ENCODE assay signal across 17 cellular contexts in genomic region chr12:5864913-5865312, GRCh38.
A peak's percentile ranks its signal among the peaks of the same experiment; 100 is the strongest.
DNase-seq lines count a peak whose midpoint lies in the region; FAIRE-seq and TF ChIP-seq lines count a peak whose summit lies in the region.
"Had no signal": no experiment of that assay in that cellular context is flagged by ENCODE, and none has a peak within 500 bp of the region (broad histone marks: within the 10 kb centered on the region; RNA-seq: fewer than 3 reads in every experiment).

No MANE protein-coding gene starts in this region.

- POLR2A ChIA-PET in RWPE1 (lab: Yijun Ruan, JAX; ENCODE audit: low non-redundant PET) (no interaction called here), endothelial cell of umbilical vein (lab: Charles Lee) (no interaction called here)

- no peak overlapping the region for H3K4me3 ChIP-seq in endothelial cell of umbilical vein (replicated peaks in 1 of 3; ENCODE audit: insufficient read depth in 1 of 3, low read depth in 1 of 3, low read length in 3 of 3)
- H3K4me3 ChIP-seq: GM12878, GM23338, HAP-1 had no signal

- no peaks in the 10 kb centered on the region for H3K27me3 ChIP-seq in endothelial cell of umbilical vein (ENCODE audit: control insufficient read depth in 2 of 2, insufficient read depth in 2 of 2, low read length in 2 of 2)

- no peaks in the 10 kb centered on the region for H3K4me1 Mint-ChIP-seq in activated naive CD4-positive, alpha-beta T cell treated with anti-CD3 and anti-CD28 coated beads, Interleukin-2, amount 10 ng/mL, durations not matched to agents 7 days and 5 days
- H3K4me1 Mint-ChIP-seq: CD4-positive, alpha-beta memory T cell had no signal

- CTCF ChIA-PET in RWPE1 (lab: Yijun Ruan, JAX) (no interaction called here), endothelial cell of umbilical vein (lab: Charles Lee) (no interaction called here)
- CTCF ChIA-PET in activated naive CD4-positive, alpha-beta T cell treated with anti-CD3 and anti-CD28 coated beads, Interleukin-2, amount 10 ng/mL, durations not matched to agents 7 days and 5 days (lab: Charles Lee), result no interaction called here

- H3K9me1 ChIP-seq in endothelial cell of umbilical vein (replicated peaks; ENCODE audit: control insufficient read depth, extremely low read depth, insufficient read depth, low read length), result no peaks in the 10 kb centered on the region

- no peak for TF ChIP-seq POLR2A in endothelial cell of umbilical vein (IDR thresholded peaks at IDR 0.05; ENCODE audit: low read depth, low read length)

- no peaks in the 10 kb centered on the region for H3K9me3 ChIP-seq in endothelial cell of umbilical vein (replicated peaks; ENCODE audit: control insufficient read depth, insufficient read depth, low read length)
- H3K9me3 ChIP-seq: HAP-1 had no signal

- H3K4me1 ChIP-seq in endothelial cell of umbilical vein (ENCODE audit: control insufficient read depth, extremely low read depth, insufficient read depth, low read length), result peaks cover 32% of the 10 kb centered on the region
- H3K4me1 ChIP-seq: HAP-1 had no signal

- no peak overlapping the region for H3K4me3 Mint-ChIP-seq in activated naive CD4-positive, alpha-beta T cell treated with anti-CD3 and anti-CD28 coated beads, Interleukin-2, amount 10 ng/mL, durations not matched to agents 7 days and 5 days
- H3K4me3 Mint-ChIP-seq: CD4-positive, alpha-beta memory T cell; GM23338 had no signal

- H3K9me3 Mint-ChIP-seq in activated naive CD4-positive, alpha-beta T cell treated with anti-CD3 and anti-CD28 coated beads, Interleukin-2, amount 10 ng/mL, durations not matched to agents 7 days and 5 days, result no peaks in the 10 kb centered on the region
- H3K9me3 Mint-ChIP-seq: GM23338 had no signal

- H3K27me3 Mint-ChIP-seq in activated naive CD4-positive, alpha-beta T cell treated with anti-CD3 and anti-CD28 coated beads, Interleukin-2, amount 10 ng/mL, durations not matched to agents 7 days and 5 days, result no peaks in the 10 kb centered on the region

- no peaks in the 10 kb centered on the region for H3K79me2 ChIP-seq in endothelial cell of umbilical vein (ENCODE audit: control insufficient read depth, insufficient read depth, low read length)

- H4K20me1 ChIP-seq in endothelial cell of umbilical vein (replicated peaks; ENCODE audit: control insufficient read depth, extremely low read depth, insufficient read depth, low read length), result peaks cover 6% of the 10 kb centered on the region

- peak; percentile 66 for FAIRE-seq in endothelial cell of umbilical vein (lab: Jason Lieb, UNC)
- FAIRE-seq: GM12878, GM18507, H54 had no signal

- peaks cover 6 to 10% of the 10 kb centered on the region in 2 experiments for H3K36me3 ChIP-seq in endothelial cell of umbilical vein (ENCODE audit: control insufficient read depth in 2 of 2, extremely low read depth in 1 of 2, insufficient read depth in 2 of 2, low read length in 2 of 2)
- H3K36me3 ChIP-seq: HAP-1 had no signal

- H2AFZ ChIP-seq in endothelial cell of umbilical vein (ENCODE audit: low read depth, low read length), result no peak overlapping the region
- H2AFZ ChIP-seq: GM23338 had no signal

- H3K27ac ChIP-seq in RWPE1 (no peak overlapping the region), endothelial cell of umbilical vein (ENCODE audit: insufficient read depth, low read depth, low read length) (no peak overlapping the region)

- dilution Hi-C loops in endothelial cell of umbilical vein (cut with MboI; ENCODE audit: extremely low pct_ligation_motif_present, low sequenced_read_pairs), result no loop called here

- intact Hi-C loops in endothelial cell of umbilical vein (cut with micrococcal nuclease), result loop anchor here (5.0 kb wide), 1 partner anchor 118 kb away; no protein-coding TSS in a partner anchor

- no peak overlapping the region for H3K27ac Mint-ChIP-seq in activated naive CD4-positive, alpha-beta T cell treated with anti-CD3 and anti-CD28 coated beads, Interleukin-2, amount 10 ng/mL, durations not matched to agents 7 days and 5 days
- H3K27ac Mint-ChIP-seq: CD4-positive, alpha-beta memory T cell; GM23338 had no signal

- no peak for TF ChIP-seq CTCF in RWPE1 (conservative IDR thresholded peaks at IDR 0.05; ENCODE audit: low read depth)
- no peak for TF ChIP-seq CTCF in endothelial cell of umbilical vein (IDR thresholded peaks at IDR 0.05; ENCODE audit: extremely low read depth in 1 of 2, insufficient read depth in 1 of 2, low read depth in 1 of 2, low read length in 2 of 2)

- no peak overlapping the region for H3K9ac ChIP-seq in endothelial cell of umbilical vein (replicated peaks; ENCODE audit: extremely low read depth, insufficient read depth, low read length)

- peak; percentile 3 for DNase-seq in EL
- DNase-seq in RWPE1 (ENCODE audit: low spot score), result peak; percentile 12
- no peak for DNase-seq in endothelial cell of umbilical vein (ENCODE audit: low read depth, low spot score)
- DNase-seq in activated CD4-positive, alpha-beta T cell treated with anti-CD3 and anti-CD28 coated beads, Interleukin-2, amount 50 U/mL, for 4 hours, result no peak
- no peak for DNase-seq in T-helper 9 cell
- DNase-seq in SHP77 treated with DMSO at 0.1 percent for 48 hours (lab: John Stamatoyannopoulos, UW), result no peak
- DNase-seq in activated naive CD4-positive, alpha-beta T cell treated with anti-CD3 and anti-CD28 coated beads, Interleukin-2, amount 10 ng/mL, durations not matched to agents 7 days and 5 days, result no peak
- DNase-seq: C1 segment of cervical spinal cord; CD4-positive, alpha-beta memory T cell; DMS53; DND-41; GDM1 had no signal

- H3K36me3 Mint-ChIP-seq in activated naive CD4-positive, alpha-beta T cell treated with anti-CD3 and anti-CD28 coated beads, Interleukin-2, amount 10 ng/mL, durations not matched to agents 7 days and 5 days, result no peaks in the 10 kb centered on the region
- H3K36me3 Mint-ChIP-seq: CD4-positive, alpha-beta memory T cell had no signal

- no peak overlapping the region for H3K4me2 ChIP-seq in endothelial cell of umbilical vein (ENCODE audit: insufficient read depth, low read length)
- H3K4me2 ChIP-seq: GM23338 had no signal

- no TSS peak for BruUV-seq in endothelial cell of umbilical vein (replicated peaks; lab: Mats Ljungman, UMichigan)

TF ChIP-seq in endothelial cell of umbilical vein, 7 proteins besides CTCF, POLR2A, EP300 and RAD21:
- TF ChIP-seq POLR2AphosphoS5 (IDR thresholded peaks at IDR 0.05; ENCODE audit: insufficient read depth, low read depth, low read length), result no peak
- no peak for TF ChIP-seq MAX (IDR thresholded peaks at IDR 0.05; ENCODE audit: insufficient read depth, insufficient read length)
- TF ChIP-seq MYC (IDR thresholded peaks at IDR 0.05; ENCODE audit: low read depth, low read length), result no peak
- peak; percentile 52 for TF ChIP-seq FOS (IDR thresholded peaks at IDR 0.05; ENCODE audit: borderline replicate concordance, insufficient read depth, low read length)
- TF ChIP-seq EZH2 (IDR thresholded peaks at IDR 0.05; ENCODE audit: borderline replicate concordance, low read depth, low read length, severe bottlenecking), result no peak
- no peak for TF ChIP-seq GATA2 (IDR thresholded peaks at IDR 0.05; ENCODE audit: insufficient read depth, insufficient read length, low read depth, low read length)
- peak; percentile 51 for TF ChIP-seq JUN (IDR thresholded peaks at IDR 0.05; ENCODE audit: borderline replicate concordance, insufficient read depth, insufficient read length, low read depth)

Comparison
In these comparisons a context has a peak if more than half of its experiments do, and no peak if none do; other contexts are left out.
1. DNase-seq: peak in EL (single experiment) and RWPE1 (single experiment); none in endothelial cell of umbilical vein (single experiment), activated CD4-positive, alpha-beta T cell treated with anti-CD3 and anti-CD28 coated beads, Interleukin-2, amount 50 U/mL, for 4 hours (0 of 2), T-helper 9 cell (single experiment), SHP77 treated with DMSO at 0.1 percent for 48 hours (single experiment) and activated naive CD4-positive, alpha-beta T cell treated with anti-CD3 and anti-CD28 coated beads, Interleukin-2, amount 10 ng/mL, durations not matched to agents 7 days and 5 days (single experiment).